In the genomic region with DNA sequence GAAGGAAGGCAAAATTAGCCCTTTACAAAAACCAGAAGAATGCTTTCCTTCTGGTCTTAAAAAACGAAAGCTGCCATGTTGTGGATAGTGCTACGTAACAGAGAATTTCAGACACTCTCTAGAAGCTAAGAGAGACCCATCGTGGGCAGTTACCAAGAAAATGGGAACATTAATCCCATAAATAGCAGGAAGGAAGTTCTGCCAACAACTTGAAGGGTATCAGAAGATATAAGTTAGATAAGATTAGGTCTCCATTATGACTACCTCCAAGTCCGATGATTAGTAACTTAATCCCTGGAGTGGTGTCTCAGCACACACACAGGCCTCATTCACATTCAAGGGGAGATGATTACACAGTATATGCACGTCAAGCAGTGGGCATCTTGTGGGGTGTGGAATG, we compare ENCODE assay signal across 30 cellular contexts.
"Had no signal": no experiment of that assay in that cellular context is flagged by ENCODE, and none has a peak within 500 bp of the region (broad histone marks: within the 10 kb centered on the region; RNA-seq: fewer than 3 reads in every experiment).

No MANE protein-coding gene starts in this region.

- H3K9me3 ChIP-seq: adrenal gland, body of pancreas, colonic mucosa, esophagus squamous epithelium, gastroesophageal sphincter, heart right ventricle had no signal

- H3K4me1 ChIP-seq: adrenal gland, body of pancreas, colonic mucosa, esophagus squamous epithelium, gastroesophageal sphincter, heart right ventricle had no signal

- H2AFZ ChIP-seq: hepatocyte had no signal

- H3K4me3 ChIP-seq: adrenal gland, body of pancreas, colonic mucosa, esophagus squamous epithelium, gastroesophageal sphincter, heart right ventricle, hepatocyte had no signal

- H3K36me3 ChIP-seq: adrenal gland, colonic mucosa, esophagus squamous epithelium, gastroesophageal sphincter, heart right ventricle, WERI-Rb-1 had no signal

- FAIRE-seq: endometrium, endothelial cell of umbilical vein had no signal

- H3K27ac ChIP-seq: adrenal gland, body of pancreas, colonic mucosa, epithelial cell of prostate, esophagus squamous epithelium, gastroesophageal sphincter, heart right ventricle, hepatocyte, WERI-Rb-1 had no signal

- H3K27me3 ChIP-seq: adrenal gland, body of pancreas, colonic mucosa, esophagus squamous epithelium, gastroesophageal sphincter, heart right ventricle, hepatocyte had no signal

- H3K4me2 ChIP-seq: hepatocyte had no signal

- DNase-seq: activated B cell treated with CpG ODN at 0.5 μM for 24 hours; activated CD4-positive, alpha-beta T cell treated with anti-CD3 and anti-CD28 coated beads for 48 hours; activated CD4-positive, alpha-beta T cell treated with anti-CD3 and anti-CD28 coated beads, Interleukin-2, amount 50 U/mL, for 1 hour; activated CD4-positive, alpha-beta T cell treated with anti-CD3 and anti-CD28 coated beads, Interleukin-2, amount 50 U/mL, for 48 hours; activated CD8-positive, alpha-beta memory T cell treated with anti-CD3 and anti-CD28 coated beads, Interleukin-2, amount 10 ng/mL, durations not matched to agents 7 days and 5 days; activated CD8-positive, alpha-beta memory T cell treated with anti-CD3 and anti-CD28 coated beads, Interleukin-2, amount 50 U/mL, for 4 hours; activated CD8-positive, alpha-beta T cell treated with anti-CD3 and anti-CD28 coated beads for 36 hours; activated effector memory CD4-positive, alpha-beta T cell treated with anti-CD3 and anti-CD28 coated beads, Interleukin-2, amount 50 U/mL, for 16 hours; activated naive CD4-positive, alpha-beta T cell treated with anti-CD3 and anti-CD28 coated beads for 36 hours; activated naive CD8-positive, alpha-beta T cell treated with anti-CD3 and anti-CD28 coated beads for 36 hours; activated naive CD8-positive, alpha-beta T cell treated with anti-CD3 and anti-CD28 coated beads, Interleukin-2, amount 50 U/mL, for 24 hours; activated T-cell treated with anti-CD3 and anti-CD28 coated beads, Interleukin-2, amount 50 U/mL, for 1 hour; activated T-cell treated with anti-CD3 and anti-CD28 coated beads, Interleukin-2, amount 50 U/mL, for 48 hours; adrenal gland; amygdala; aorta; body of pancreas; caudate nucleus; colonic mucosa; effector CD8-positive, alpha-beta T cell; esophagus squamous epithelium; foreskin melanocyte; heart right ventricle; T1000; WERI-Rb-1 had no signal

- H3K79me2 ChIP-seq: hepatocyte had no signal
